In genomic region chr4:2607822-2608221, GRCh38 we compare ENCODE assay signal across 24 cellular contexts.
A peak's percentile ranks its signal among the peaks of the same experiment; 100 is the strongest.
DNase-seq lines count a peak whose midpoint lies in the region; ATAC-seq and TF ChIP-seq lines count a peak whose summit lies in the region.
"Had no signal": no experiment of that assay in that cellular context is flagged by ENCODE, and none has a peak within 500 bp of the region (broad histone marks: within the 10 kb centered on the region; RNA-seq: fewer than 3 reads in every experiment).

No MANE protein-coding gene starts in this region.

- H3K27ac ChIP-seq in Panc1 (ENCODE audit: low read length): no peak overlapping the region
- no peak overlapping the region for H3K27ac ChIP-seq in smooth muscle cell (ENCODE audit: low read depth)

- H3K36me3 ChIP-seq in Panc1 (ENCODE audit: control insufficient read depth, insufficient read depth, low read length) (no peaks in the 10 kb centered on the region), smooth muscle cell (ENCODE audit: low read depth) (no peaks in the 10 kb centered on the region)
- H3K36me3 ChIP-seq: BE2C had no signal

- peak; percentile 28 for DNase-seq in activated effector memory CD4-positive, alpha-beta T cell treated with anti-CD3 and anti-CD28 coated beads, Interleukin-2, amount 50 U/mL, for 16 hours
- DNase-seq in activated effector memory CD4-positive, alpha-beta T cell treated with Interleukin-2 at 50 U/mL for 16 hours: no peak
- no peak for DNase-seq in Panc1 (ENCODE audit: low read depth, low spot score)
- DNase-seq in chondrocyte (ENCODE audit: low spot score): peak; percentile 17
- DNase-seq in stimulated activated naive B cell treated with anti-CD40 and anti-IgM and Interleukin-4, amounts not matched to agents 10 μg/mL and 1 μg/mL and 100 μg/mL, for 72 hours: no peak
- DNase-seq in smooth muscle cell (lab: John Stamatoyannopoulos, UW; ENCODE audit: unreplicated experiment): no peak
- no peak for DNase-seq in NCI-H524 treated with DMSO at 0.1 percent for 48 hours (lab: John Stamatoyannopoulos, UW)
- DNase-seq: 8988T, ACHN, BE2C, Calu3, GF-D8, H7, Kasumi-1, NCI-H1092 treated with DMSO at 0.1 percent for 48 hours, NCI-H1436 treated with DMSO at 0.1 percent for 48 hours, NCI-H187 treated with DMSO at 0.1 percent for 48 hours, NCI-H2107, NCI-H446 treated with DMSO at 0.1 percent for 48 hours, NCI-H526 treated with DMSO at 0.1 percent for 48 hours had no signal

- peaks cover 29% of the 10 kb centered on the region for H3K4me1 Mint-ChIP-seq in chondrocyte (ENCODE audit: low read depth)
- H3K4me1 Mint-ChIP-seq in stimulated activated naive B cell treated with anti-CD40 and anti-IgM and Interleukin-4, amounts not matched to agents 10 μg/mL and 1 μg/mL and 100 μg/mL, for 72 hours: peaks cover 15 to 33% of the 10 kb centered on the region in 2 donors

- no peaks in the 10 kb centered on the region for H3K9me3 ChIP-seq in Panc1 (ENCODE audit: control insufficient read depth, insufficient read depth, low read depth, low read length)
- H3K9me3 ChIP-seq in smooth muscle cell (replicated peaks; ENCODE audit: low read depth): no peaks in the 10 kb centered on the region
- H3K9me3 ChIP-seq: BE2C had no signal

- no peak overlapping the region for H3K4me3 ChIP-seq in Panc1 (ENCODE audit: low read depth in 2 of 2, low read length in 2 of 2)
- no peak overlapping the region for H3K4me3 ChIP-seq in smooth muscle cell

- CTCF ChIA-PET in Panc1 (lab: Charles Lee): no interaction called here

- H3K4me3 Mint-ChIP-seq in chondrocyte (ENCODE audit: unreplicated experiment): no peak overlapping the region
- H3K4me3 Mint-ChIP-seq in stimulated activated naive B cell treated with anti-CD40 and anti-IgM and Interleukin-4, amounts not matched to agents 10 μg/mL and 1 μg/mL and 100 μg/mL, for 72 hours: no peak overlapping the region
- H3K4me3 Mint-ChIP-seq: CD14-positive monocyte had no signal

- no peaks in the 10 kb centered on the region for H3K9me3 Mint-ChIP-seq in chondrocyte (ENCODE audit: low read depth)
- no peaks in the 10 kb centered on the region for H3K9me3 Mint-ChIP-seq in stimulated activated naive B cell treated with anti-CD40 and anti-IgM and Interleukin-4, amounts not matched to agents 10 μg/mL and 1 μg/mL and 100 μg/mL, for 72 hours
- H3K9me3 Mint-ChIP-seq: CD14-positive monocyte had no signal

- H3K9ac ChIP-seq in smooth muscle cell (ENCODE audit: low read depth): no peak overlapping the region

- WGBS in smooth muscle cell (ENCODE audit: low lambda C conversion rate): 97% methylated on average over 10 of the region's 10 CpGs

- no peaks in the 10 kb centered on the region for H3K27me3 Mint-ChIP-seq in chondrocyte (ENCODE audit: low read depth)
- H3K27me3 Mint-ChIP-seq in stimulated activated naive B cell treated with anti-CD40 and anti-IgM and Interleukin-4, amounts not matched to agents 10 μg/mL and 1 μg/mL and 100 μg/mL, for 72 hours: no peaks in the 10 kb centered on the region

- BruUV-seq in Panc1 (replicated peaks; lab: Mats Ljungman, UMichigan): TSS peak; percentile 30

- H2AFZ ChIP-seq in smooth muscle cell (ENCODE audit: low read depth): no peak overlapping the region

- ATAC-seq in Panc1 (no peak), HG03469 (IDR thresholded peaks at IDR 0.05; ENCODE audit: unreplicated experiment) (no peak)
- ATAC-seq in stimulated activated naive B cell treated with anti-CD40 and anti-IgM and Interleukin-4, amounts not matched to agents 10 μg/mL and 1 μg/mL and 100 μg/mL, for 72 hours (replicated peaks): no peak
- ATAC-seq: HepG2, SK-N-SH treated with all-trans-retinoic acid at 6 μM for 48 hours had no signal

- no peak for TF ChIP-seq CTCF in Panc1 (IDR thresholded peaks at IDR 0.05)
- TF ChIP-seq CTCF in chondrocyte (IDR thresholded peaks at IDR 0.05): no peak
- TF ChIP-seq CTCF in smooth muscle cell (IDR thresholded peaks at IDR 0.05; ENCODE audit: borderline replicate concordance, insufficient read depth, poor library complexity, severe bottlenecking): no peak

- intact Hi-C loops in Panc1 (cut with micrococcal nuclease; ENCODE audit: unreplicated experiment): no loop called here

- H4K20me1 ChIP-seq in smooth muscle cell (ENCODE audit: low read depth): peaks cover 99% of the 10 kb centered on the region

- H3K36me3 Mint-ChIP-seq in chondrocyte (ENCODE audit: low read depth): peaks cover 2% of the 10 kb centered on the region
- peaks cover 12 to 16% of the 10 kb centered on the region in 2 donors for H3K36me3 Mint-ChIP-seq in stimulated activated naive B cell treated with anti-CD40 and anti-IgM and Interleukin-4, amounts not matched to agents 10 μg/mL and 1 μg/mL and 100 μg/mL, for 72 hours

- H3F3A ChIP-seq in smooth muscle cell (ENCODE audit: low read depth): no peaks in the 10 kb centered on the region

- POLR2A ChIA-PET in Panc1 (lab: Charles Lee): no interaction called here

- peaks cover 100% of the 10 kb centered on the region for H3K79me2 ChIP-seq in smooth muscle cell (ENCODE audit: low read depth)

- H3K4me1 ChIP-seq in Panc1 (ENCODE audit: control insufficient read depth, insufficient read depth, low read length) (no peaks in the 10 kb centered on the region), smooth muscle cell (ENCODE audit: low read depth) (no peaks in the 10 kb centered on the region)
- H3K4me1 ChIP-seq: BE2C had no signal

- no peak overlapping the region for H3K4me2 ChIP-seq in smooth muscle cell

- H3K27ac Mint-ChIP-seq in chondrocyte (ENCODE audit: unreplicated experiment): no peak overlapping the region
- H3K27ac Mint-ChIP-seq in stimulated activated naive B cell treated with anti-CD40 and anti-IgM and Interleukin-4, amounts not matched to agents 10 μg/mL and 1 μg/mL and 100 μg/mL, for 72 hours: peak overlapping the region; percentile 37

- H3K27me3 ChIP-seq in Panc1 (ENCODE audit: control insufficient read depth, insufficient read depth, low read length) (no peaks in the 10 kb centered on the region), smooth muscle cell (ENCODE audit: low read depth) (no peaks in the 10 kb centered on the region)
- H3K27me3 ChIP-seq: BE2C had no signal

- in situ Hi-C loops in Panc1 (cut with HindIII; ENCODE audit: low pct_unique_long_range_greater_than_20kb, low sequenced_read_pairs): no loop called here

Comparison
In these comparisons a context has a peak if more than half of its experiments do, and no peak if none do; other contexts are left out.
1. DNase-seq: peak in activated effector memory CD4-positive, alpha-beta T cell treated with anti-CD3 and anti-CD28 coated beads, Interleukin-2, amount 50 U/mL, for 16 hours (single experiment) and chondrocyte (single experiment); none in activated effector memory CD4-positive, alpha-beta T cell treated with Interleukin-2 at 50 U/mL for 16 hours (single experiment), Panc1 (single experiment), stimulated activated naive B cell treated with anti-CD40 and anti-IgM and Interleukin-4, amounts not matched to agents 10 μg/mL and 1 μg/mL and 100 μg/mL, for 72 hours (single experiment), smooth muscle cell (single experiment) and NCI-H524 treated with DMSO at 0.1 percent for 48 hours (single experiment).